ENCODE assay signal across 8 cellular contexts in genomic region chr1:100350787-100351094, GRCh38. TPM values are rescaled to one million over a fixed set of nuclear protein-coding genes. Genes with fewer than 3 reads are reported as not detected.
DNase-seq lines count a peak whose midpoint lies in the region; TF ChIP-seq lines count a peak whose summit lies in the region.

No MANE protein-coding gene starts in this region.

- DNase-seq in SJSA1 (ENCODE audit: low read depth in 1 of 2, low spot score in 2 of 2), result no peak
- DNase-seq in fibroblast of lung (ENCODE audit: low read depth in 2 of 2), result peak in 1 of 2 donors; percentile 10
- no peak for DNase-seq in prostate gland (ENCODE audit: low spot score)
- DNase-seq in activated CD8-positive, alpha-beta memory T cell treated with anti-CD3 and anti-CD28 coated beads, Interleukin-2, amount 50 U/mL, for 48 hours, result no peak
- DNase-seq in NCI-H1092 treated with DMSO at 0.1 percent for 48 hours (lab: John Stamatoyannopoulos, UW), result no peak
- no peak for DNase-seq in DMS 273 treated with DMSO at 0.1 percent for 48 hours (lab: John Stamatoyannopoulos, UW)
- no peak for DNase-seq in activated CD4-positive, alpha-beta T cell treated with anti-CD3 and anti-CD28 coated beads, Interleukin-2, amount 50 U/mL, for 48 hours

- H3K27ac ChIP-seq in SJSA1 (no peak overlapping the region), fibroblast of lung (ENCODE audit: insufficient read depth, low read length) (peak overlapping the region; percentile 77), prostate gland (peak overlapping the region; percentile 92)

- H3K4me3 ChIP-seq in SJSA1 (peak overlapping the region; percentile 86), fibroblast of lung (replicated peaks in 1 of 4; ENCODE audit: control extremely low read depth in 1 of 4, insufficient read depth in 1 of 4, low read depth in 3 of 4, low read length in 4 of 4) (peak overlapping the region; percentile 54 to 93 (median 86)), prostate gland (peak overlapping the region; percentile 71 to 83)

- no peaks in the 10 kb centered on the region for H3K27me3 ChIP-seq in SJSA1 (replicated peaks)
- H3K27me3 ChIP-seq in fibroblast of lung (ENCODE audit: control insufficient read depth, insufficient read depth, low read length), result no peaks in the 10 kb centered on the region
- H3K27me3 ChIP-seq in prostate gland (replicated peaks; ENCODE audit: insufficient read depth), result no peaks in the 10 kb centered on the region

- peak overlapping the region; percentile 85 for H3K4me2 ChIP-seq in fibroblast of lung (ENCODE audit: extremely low read depth, insufficient read depth, low read length)

- no peak for TF ChIP-seq POLR2A in prostate gland (IDR thresholded peaks at IDR 0.05)

- peak overlapping the region; percentile 73 for H3K9ac ChIP-seq in ES-I3 (ENCODE audit: low read depth, low read length)
- no peak overlapping the region for H3K9ac ChIP-seq in fibroblast of lung (ENCODE audit: insufficient read depth, low read length)

- 81% methylated on average over 10 of the region's 10 CpGs for WGBS in prostate gland

- H3K4me1 ChIP-seq in ES-I3 (ENCODE audit: insufficient read depth, low read length) (peaks cover 11% of the 10 kb centered on the region), SJSA1 (replicated peaks) (peaks cover 13% of the 10 kb centered on the region), fibroblast of lung (ENCODE audit: control insufficient read depth, extremely low read depth, insufficient read depth, low read length) (peaks cover 5% of the 10 kb centered on the region), prostate gland (replicated peaks) (no peaks in the 10 kb centered on the region)

- H2AFZ ChIP-seq in fibroblast of lung (ENCODE audit: low read length), result peak overlapping the region; percentile 80

- H3K36me3 ChIP-seq in ES-I3 (ENCODE audit: insufficient read depth, low read length), result no peaks in the 10 kb centered on the region
- H3K36me3 ChIP-seq in SJSA1, result peaks cover 4% of the 10 kb centered on the region; the same call in 1 of the 2 replicates
- H3K36me3 ChIP-seq in fibroblast of lung (ENCODE audit: control insufficient read depth, insufficient read depth, low read length), result no peaks in the 10 kb centered on the region
- H3K36me3 ChIP-seq in prostate gland, result no peaks in the 10 kb centered on the region

- H3K79me2 ChIP-seq in fibroblast of lung (ENCODE audit: control insufficient read depth, insufficient read depth, low read length), result no peaks in the 10 kb centered on the region

- H3K9me3 ChIP-seq in ES-I3 (ENCODE audit: control insufficient read depth, insufficient read depth, low read length) (no peaks in the 10 kb centered on the region), SJSA1 (replicated peaks) (no peaks in the 10 kb centered on the region), fibroblast of lung (ENCODE audit: control insufficient read depth, insufficient read depth, low read depth, low read length) (no peaks in the 10 kb centered on the region), prostate gland (no peaks in the 10 kb centered on the region)

- H4K20me1 ChIP-seq in fibroblast of lung (ENCODE audit: control insufficient read depth, extremely low read depth, insufficient read depth, low read length), result no peaks in the 10 kb centered on the region

- TF ChIP-seq CTCF in fibroblast of lung (conservative IDR thresholded peaks at IDR 0.05 in 1 of 2, IDR thresholded peaks at IDR 0.05 in 1 of 2; ENCODE audit: low read depth in 1 of 2, low read length in 2 of 2) (no peak), prostate gland (IDR thresholded peaks at IDR 0.05) (no peak)

- intact Hi-C loops in prostate gland (cut with DNase I), result loop anchor here (1.0 to 5.0 kb wide), 3 partner anchors 84 to 107 kb away; partner anchors contain the start of gene RTCA

RNA-seq across cellular contexts. Expression of gene CDC14A, which starts 1.6 kb away (rescaled TPM):
- 6.5 and 8.6 TPM in 2 replicates for total RNA-seq in SJSA1 (2014; rRNA removed; shearing (Covaris generic))
- total RNA-seq in fibroblast of lung (3.3 and 3.5 TPM in 2 replicates), prostate gland (10 to 100 TPM; 25.7 to 39.2 TPM)
- polyA plus RNA-seq in fibroblast of lung, result 1.4 and 2.5 TPM in 2 replicates
- polyA plus RNA-seq in fibroblast of lung (2012), result 0.51 and 1.2 TPM in 2 replicates
- polyA minus RNA-seq in fibroblast of lung (ENCODE audit: low replicate concordance), result 0.37 and 1.1 TPM in 2 replicates
